In the genomic region with DNA sequence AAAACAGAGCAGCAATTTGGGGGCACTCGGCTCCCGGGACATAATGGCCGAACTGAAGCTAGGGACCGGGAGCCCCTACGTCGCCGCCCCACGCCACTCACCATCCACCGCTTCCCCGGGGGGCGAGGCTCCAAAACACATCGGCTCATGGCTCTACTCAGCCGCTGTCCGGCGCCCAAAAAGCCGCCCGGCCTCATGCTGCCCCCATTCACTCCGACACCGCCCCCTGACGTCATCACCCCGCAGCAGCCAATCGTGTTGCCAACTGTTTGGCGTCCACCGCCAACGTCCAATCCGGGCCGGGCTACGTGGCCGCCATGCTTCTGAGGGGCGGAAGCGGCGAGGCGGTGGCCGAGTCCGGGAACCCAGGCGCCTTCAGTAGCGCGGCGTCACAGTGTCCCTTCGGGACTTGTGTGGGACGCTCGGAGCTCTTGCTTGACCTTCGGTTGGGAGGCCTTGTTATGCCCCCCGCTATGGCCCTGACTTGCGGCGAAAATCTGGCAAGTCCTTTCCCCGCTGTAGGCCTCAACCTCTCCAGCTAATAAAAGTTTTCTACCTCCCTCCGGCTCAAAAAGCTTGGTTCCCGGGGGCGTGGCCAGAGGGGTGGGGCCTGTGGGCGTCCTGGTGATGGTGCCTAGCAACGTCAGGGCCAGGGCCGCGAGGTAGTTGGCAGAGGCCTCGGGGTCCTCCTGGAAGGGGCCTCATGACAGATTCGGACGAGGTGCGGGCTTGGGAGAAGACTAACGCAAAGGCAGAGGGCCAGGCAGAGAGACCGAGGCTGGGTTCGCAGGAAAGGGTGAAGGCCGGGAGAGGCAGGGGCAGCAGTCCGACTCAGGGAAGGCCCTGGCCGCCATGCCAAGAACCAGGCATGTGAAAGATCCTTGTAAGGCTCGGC, we compare ENCODE assay signal across 1 cellular context.
TF ChIP-seq lines count a peak whose summit lies in the region.

A gene with protein sequence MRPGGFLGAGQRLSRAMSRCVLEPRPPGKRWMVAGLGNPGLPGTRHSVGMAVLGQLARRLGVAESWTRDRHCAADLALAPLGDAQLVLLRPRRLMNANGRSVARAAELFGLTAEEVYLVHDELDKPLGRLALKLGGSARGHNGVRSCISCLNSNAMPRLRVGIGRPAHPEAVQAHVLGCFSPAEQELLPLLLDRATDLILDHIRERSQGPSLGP (minus strand): TSS at position 221 of the 895 bp plus-strand sequence. CDS start 24 bp downstream, at position 197.
Gene TTC16, plus strand, starts transcription at position 637 of the 895 bp plus-strand sequence. Its CDS starts 67 bp downstream, at position 704.

TF ChIP-seq in HepG2, 621 proteins besides CTCF, POLR2A, EP300 and RAD21 (continued from another document and continues in another):
- TF ChIP-seq ZNF276 (CRISPR knock-in tag; IDR thresholded peaks at IDR 0.05; ENCODE audit: low read depth) (no peak), PAXIP1 (CRISPR knock-in tag; conservative IDR thresholded peaks at IDR 0.05) (no peak; the same call in 1 of the 2 replicates), CERS6 (CRISPR knock-in tag; IDR thresholded peaks at IDR 0.05) (no peak), PHF8 (CRISPR knock-in tag; IDR thresholded peaks at IDR 0.05) (peak; percentile 49; the same call in 1 of the 2 replicates), SMC3 (IDR thresholded peaks at IDR 0.05; ENCODE audit: low read length) (no peak), ZFP90 (CRISPR knock-in tag; IDR thresholded peaks at IDR 0.05; ENCODE audit: borderline replicate concordance) (peak; percentile 48; the same call in 1 of the 2 replicates), HNRNPH1 (optimal IDR thresholded peaks at IDR 0.05; ENCODE audit: low read depth, low read length) (no peak), ZMYM3 (CRISPR knock-in tag; IDR thresholded peaks at IDR 0.05) (no peak), MAFF (IDR thresholded peaks at IDR 0.05; ENCODE audit: low read depth, low read length) (no peak), RBM39 (IDR thresholded peaks at IDR 0.05; ENCODE audit: low read depth, low read length, poor library complexity, severe bottlenecking) (no peak), JARID2 (CRISPR knock-in tag; IDR thresholded peaks at IDR 0.05; ENCODE audit: insufficient replicate concordance) (no peak), IRF2 (CRISPR knock-in tag; IDR thresholded peaks at IDR 0.05) (no peak), ZFP41 (CRISPR knock-in tag; IDR thresholded peaks at IDR 0.05; ENCODE audit: borderline replicate concordance) (no peak), EHMT2 (IDR thresholded peaks at IDR 0.05; ENCODE audit: borderline replicate concordance, low read depth, low read length) (no peak), GZF1 (CRISPR knock-in tag; IDR thresholded peaks at IDR 0.05) (no peak), TFDP1 (CRISPR knock-in tag; IDR thresholded peaks at IDR 0.05; ENCODE audit: borderline replicate concordance) (peak; percentile 72), ZNF335 (CRISPR knock-in tag; IDR thresholded peaks at IDR 0.05) (peak; percentile 89), YEATS4 (CRISPR knock-in tag; IDR thresholded peaks at IDR 0.05; ENCODE audit: borderline replicate concordance) (peak; percentile 51; the same call in 1 of the 2 replicates), GABPA (IDR thresholded peaks at IDR 0.05; ENCODE audit: low read depth, low read length) (peak; percentile 55), GABPA (CRISPR knock-in tag; IDR thresholded peaks at IDR 0.05; ENCODE audit: low read depth) (peak; percentile 83), ATF3 (CRISPR knock-in tag; IDR thresholded peaks at IDR 0.05) (no peak), TCF7L2 (IDR thresholded peaks at IDR 0.05; ENCODE audit: low read depth, low read length) (no peak), KAT7 (CRISPR knock-in tag; IDR thresholded peaks at IDR 0.05; ENCODE audit: borderline replicate concordance) (no peak; the same call in 1 of the 2 replicates), MTF2 (CRISPR knock-in tag; IDR thresholded peaks at IDR 0.05; ENCODE audit: borderline replicate concordance) (no peak), ESRRA (CRISPR knock-in tag; IDR thresholded peaks at IDR 0.05; ENCODE audit: low read depth) (peak; percentile 16; the same call in 1 of the 2 replicates), KLF13 (CRISPR knock-in tag; IDR thresholded peaks at IDR 0.05) (no peak), SRF (IDR thresholded peaks at IDR 0.05; ENCODE audit: low read depth, low read length) (no peak), NFATC3 (CRISPR knock-in tag; IDR thresholded peaks at IDR 0.05) (0 out of 2 replicates have a peak, but pooled peaks have one; percentile 62), ZNF224 (CRISPR knock-in tag; IDR thresholded peaks at IDR 0.05) (no peak), ISL2 (CRISPR knock-in tag; IDR thresholded peaks at IDR 0.05) (0 out of 2 replicates have a peak, but pooled peaks have one; percentile 21), ZNF160 (CRISPR knock-in tag; IDR thresholded peaks at IDR 0.05) (0 out of 2 replicates have a peak, but pooled peaks have one; percentile 47), ZFX (CRISPR knock-in tag; IDR thresholded peaks at IDR 0.05; ENCODE audit: low read depth) (peak; percentile 93), SOX6 (IDR thresholded peaks at IDR 0.05) (no peak), SOX6 (CRISPR knock-in tag; IDR thresholded peaks at IDR 0.05) (peak; percentile 9; the same call in 1 of the 2 replicates), ASH2L (IDR thresholded peaks at IDR 0.05; ENCODE audit: insufficient read length, low read depth, low read length) (no peak), MED13 (CRISPR knock-in tag; IDR thresholded peaks at IDR 0.05) (no peak), FLYWCH1 (CRISPR knock-in tag; IDR thresholded peaks at IDR 0.05) (no peak), ZNF225 (CRISPR knock-in tag; IDR thresholded peaks at IDR 0.05) (no peak), STAT5B (CRISPR knock-in tag; IDR thresholded peaks at IDR 0.05) (no peak), ZNF556 (CRISPR knock-in tag; IDR thresholded peaks at IDR 0.05; ENCODE audit: borderline replicate concordance) (no peak), HMGA1 (CRISPR knock-in tag; conservative IDR thresholded peaks at IDR 0.05) (no peak), RFX3 (CRISPR knock-in tag; IDR thresholded peaks at IDR 0.05) (peak; percentile 75)
- TF ChIP-seq, protein P1, sequence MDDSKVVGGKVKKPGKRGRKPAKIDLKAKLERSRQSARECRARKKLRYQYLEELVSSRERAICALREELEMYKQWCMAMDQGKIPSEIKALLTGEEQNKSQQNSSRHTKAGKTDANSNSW (CRISPR knock-in tag; IDR thresholded peaks at IDR 0.05; ENCODE audit: borderline replicate concordance), result no peak; the same call in 1 of the 2 replicates
- TF ChIP-seq, protein P2, sequence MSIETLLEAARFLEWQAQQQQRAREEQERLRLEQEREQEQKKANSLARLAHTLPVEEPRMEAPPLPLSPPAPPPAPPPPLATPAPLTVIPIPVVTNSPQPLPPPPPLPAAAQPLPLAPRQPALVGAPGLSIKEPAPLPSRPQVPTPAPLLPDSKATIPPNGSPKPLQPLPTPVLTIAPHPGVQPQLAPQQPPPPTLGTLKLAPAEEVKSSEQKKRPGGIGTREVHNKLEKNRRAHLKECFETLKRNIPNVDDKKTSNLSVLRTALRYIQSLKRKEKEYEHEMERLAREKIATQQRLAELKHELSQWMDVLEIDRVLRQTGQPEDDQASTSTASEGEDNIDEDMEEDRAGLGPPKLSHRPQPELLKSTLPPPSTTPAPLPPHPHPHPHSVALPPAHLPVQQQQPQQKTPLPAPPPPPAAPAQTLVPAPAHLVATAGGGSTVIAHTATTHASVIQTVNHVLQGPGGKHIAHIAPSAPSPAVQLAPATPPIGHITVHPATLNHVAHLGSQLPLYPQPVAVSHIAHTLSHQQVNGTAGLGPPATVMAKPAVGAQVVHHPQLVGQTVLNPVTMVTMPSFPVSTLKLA (IDR thresholded peaks at IDR 0.05), result peak; percentile 35
- TF ChIP-seq, protein P3, sequence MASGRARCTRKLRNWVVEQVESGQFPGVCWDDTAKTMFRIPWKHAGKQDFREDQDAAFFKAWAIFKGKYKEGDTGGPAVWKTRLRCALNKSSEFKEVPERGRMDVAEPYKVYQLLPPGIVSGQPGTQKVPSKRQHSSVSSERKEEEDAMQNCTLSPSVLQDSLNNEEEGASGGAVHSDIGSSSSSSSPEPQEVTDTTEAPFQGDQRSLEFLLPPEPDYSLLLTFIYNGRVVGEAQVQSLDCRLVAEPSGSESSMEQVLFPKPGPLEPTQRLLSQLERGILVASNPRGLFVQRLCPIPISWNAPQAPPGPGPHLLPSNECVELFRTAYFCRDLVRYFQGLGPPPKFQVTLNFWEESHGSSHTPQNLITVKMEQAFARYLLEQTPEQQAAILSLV (CRISPR knock-in tag; IDR thresholded peaks at IDR 0.05; ENCODE audit: borderline replicate concordance), result peak; percentile 70; the same call in 1 of the 2 replicates
- TF ChIP-seq, protein P4, sequence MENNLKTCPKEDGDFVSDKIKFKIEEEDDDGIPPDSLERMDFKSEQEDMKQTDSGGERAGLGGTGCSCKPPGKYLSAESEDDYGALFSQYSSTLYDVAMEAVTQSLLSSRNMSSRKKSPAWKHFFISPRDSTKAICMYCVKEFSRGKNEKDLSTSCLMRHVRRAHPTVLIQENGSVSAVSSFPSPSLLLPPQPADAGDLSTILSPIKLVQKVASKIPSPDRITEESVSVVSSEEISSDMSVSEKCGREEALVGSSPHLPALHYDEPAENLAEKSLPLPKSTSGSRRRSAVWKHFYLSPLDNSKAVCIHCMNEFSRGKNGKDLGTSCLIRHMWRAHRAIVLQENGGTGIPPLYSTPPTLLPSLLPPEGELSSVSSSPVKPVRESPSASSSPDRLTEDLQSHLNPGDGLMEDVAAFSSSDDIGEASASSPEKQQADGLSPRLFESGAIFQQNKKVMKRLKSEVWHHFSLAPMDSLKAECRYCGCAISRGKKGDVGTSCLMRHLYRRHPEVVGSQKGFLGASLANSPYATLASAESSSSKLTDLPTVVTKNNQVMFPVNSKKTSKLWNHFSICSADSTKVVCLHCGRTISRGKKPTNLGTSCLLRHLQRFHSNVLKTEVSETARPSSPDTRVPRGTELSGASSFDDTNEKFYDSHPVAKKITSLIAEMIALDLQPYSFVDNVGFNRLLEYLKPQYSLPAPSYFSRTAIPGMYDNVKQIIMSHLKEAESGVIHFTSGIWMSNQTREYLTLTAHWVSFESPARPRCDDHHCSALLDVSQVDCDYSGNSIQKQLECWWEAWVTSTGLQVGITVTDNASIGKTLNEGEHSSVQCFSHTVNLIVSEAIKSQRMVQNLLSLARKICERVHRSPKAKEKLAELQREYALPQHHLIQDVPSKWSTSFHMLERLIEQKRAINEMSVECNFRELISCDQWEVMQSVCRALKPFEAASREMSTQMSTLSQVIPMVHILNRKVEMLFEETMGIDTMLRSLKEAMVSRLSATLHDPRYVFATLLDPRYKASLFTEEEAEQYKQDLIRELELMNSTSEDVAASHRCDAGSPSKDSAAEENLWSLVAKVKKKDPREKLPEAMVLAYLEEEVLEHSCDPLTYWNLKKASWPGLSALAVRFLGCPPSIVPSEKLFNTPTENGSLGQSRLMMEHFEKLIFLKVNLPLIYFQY (CRISPR knock-in tag; IDR thresholded peaks at IDR 0.05; ENCODE audit: borderline replicate concordance), result no peak
